In the genomic region with DNA sequence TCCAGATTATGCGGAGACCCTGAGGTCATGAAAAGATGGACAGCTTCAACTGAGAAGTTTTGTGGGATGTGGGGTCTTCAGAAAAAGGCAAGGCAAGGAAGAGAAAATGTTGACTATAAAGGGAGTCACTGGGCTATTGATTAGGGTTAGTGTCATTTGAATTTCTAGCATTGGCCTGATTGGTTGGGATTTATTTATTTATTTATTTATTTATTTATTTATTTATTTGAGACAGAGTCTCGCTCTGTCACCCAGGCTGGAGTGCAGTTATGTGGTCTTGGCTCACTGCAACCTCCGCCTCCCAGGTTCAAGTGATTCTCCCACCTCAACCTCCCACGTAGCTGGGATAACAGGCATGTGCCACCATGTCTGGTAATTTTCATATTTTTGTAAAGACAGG, we compare ENCODE assay signal across 30 cellular contexts.
"Had no signal": no experiment of that assay in that cellular context is flagged by ENCODE, and none has a peak within 500 bp of the region (broad histone marks: within the 10 kb centered on the region; RNA-seq: fewer than 3 reads in every experiment).

No MANE protein-coding gene starts in this region.

- H3K4me1 ChIP-seq: adrenal gland, ascending aorta, body of pancreas had no signal

- H3K36me3 ChIP-seq: adrenal gland, ascending aorta, brain microvascular endothelial cell, breast epithelium, cardiac muscle cell had no signal

- DNase-seq: activated effector memory CD4-positive, alpha-beta T cell treated with anti-CD3 and anti-CD28 coated beads, Interleukin-2, amount 50 U/mL, for 16 hours; activated effector memory CD4-positive, alpha-beta T cell treated with Interleukin-2 at 50 U/mL for 16 hours; activated gamma-delta T cell; activated gamma-delta T cell treated with Interleukin-2 at 50 U/mL for 16 hours; activated naive CD4-positive, alpha-beta T cell; activated naive CD4-positive, alpha-beta T cell treated with anti-CD3 and anti-CD28 coated beads for 36 hours; activated naive CD4-positive, alpha-beta T cell treated with anti-CD3 and anti-CD28 coated beads, Interleukin-2, amount 10 ng/mL, durations not matched to agents 7 days and 5 days; activated naive CD4-positive, alpha-beta T cell treated with anti-CD3 and anti-CD28 coated beads, Interleukin-2, amount 50 U/mL, for 16 hours; activated naive CD4-positive, alpha-beta T cell treated with Interleukin-2 at 50 U/mL for 16 hours; activated naive CD8-positive, alpha-beta T cell treated with anti-CD3 and anti-CD28 coated beads for 36 hours; activated naive CD8-positive, alpha-beta T cell treated with anti-CD3 and anti-CD28 coated beads, Interleukin-2, amount 10 ng/mL, durations not matched to agents 7 days and 5 days; activated naive CD8-positive, alpha-beta T cell treated with anti-CD3 and anti-CD28 coated beads, Interleukin-2, amount 50 U/mL, for 24 hours; activated T-cell treated with anti-CD3 and anti-CD28 coated beads for 4 hours; activated T-cell treated with anti-CD3 and anti-CD28 coated beads, Interleukin-2, amount 50 U/mL, for 1 hour; activated T-cell treated with anti-CD3 and anti-CD28 coated beads, Interleukin-2, amount 50 U/mL, for 24 hours; activated T-cell treated with anti-CD3 and anti-CD28 coated beads, Interleukin-2, amount 50 U/mL, for 4 hours; activated T-cell treated with anti-CD3 and anti-CD28 coated beads, Interleukin-2, amount 50 U/mL, for 48 hours; activated T-cell treated with anti-CD3 and anti-CD28 coated beads, Interleukin-2, amount 50 U/mL, for 72 hours; adrenal gland; amniotic stem cell; aorta; body of pancreas; brain microvascular endothelial cell; central memory CD4-positive, alpha-beta T cell; cerebellar nuclear complex had no signal

- H3K27ac ChIP-seq: adrenal gland, ascending aorta, body of pancreas, brain microvascular endothelial cell, cardiac muscle cell had no signal

- ATAC-seq: activated naive CD4-positive, alpha-beta T cell treated with anti-CD3 and anti-CD28 coated beads, Interleukin-2, amount 50 U/mL, for 72 hours; activated naive CD8-positive, alpha-beta T cell treated with anti-CD3 and anti-CD28 coated beads, Interleukin-2, amount 50 U/mL, for 24 hours; activated T-cell treated with anti-CD3 and anti-CD28 coated beads, Interleukin-2, amount 50 U/mL, for 4 hours; activated T-cell treated with anti-CD3 and anti-CD28 coated beads, Interleukin-2, amount 50 U/mL, for 72 hours; activated T-helper 17 cell treated with anti-CD3 and anti-CD28 coated beads, Interleukin-2, amount 50 U/mL, for 72 hours; body of pancreas had no signal

- H3K4me3 ChIP-seq: adrenal gland, ascending aorta, body of pancreas, breast epithelium, cardiac muscle cell had no signal

- H3K27me3 ChIP-seq: adrenal gland, ascending aorta, body of pancreas, brain microvascular endothelial cell, breast epithelium had no signal

- H3K9me3 ChIP-seq: adrenal gland, ascending aorta, body of pancreas, breast epithelium had no signal
